Comparison of ENCODE assay signal across 19 cellular contexts in genomic region chr14:56461876-56462275, GRCh38.
DNase-seq lines count a peak whose midpoint lies in the region; ATAC-seq, FAIRE-seq and TF ChIP-seq lines count a peak whose summit lies in the region.
"Had no signal": no experiment of that assay in that cellular context is flagged by ENCODE, and none has a peak within 500 bp of the region (broad histone marks: within the 10 kb centered on the region; RNA-seq: fewer than 3 reads in every experiment).

No MANE protein-coding gene starts in this region.

- TF ChIP-seq EP300 in esophagus muscularis mucosa (IDR thresholded peaks at IDR 0.05) = no peak

- H3K36me3 Mint-ChIP-seq in brain (no peaks in the 10 kb centered on the region), neural progenitor cell (no peaks in the 10 kb centered on the region), WTC11 (no peaks in the 10 kb centered on the region)
- H3K36me3 Mint-ChIP-seq: CD4-positive, alpha-beta memory T cell had no signal

- no peaks in the 10 kb centered on the region for H4K20me1 ChIP-seq in neural progenitor cell (ENCODE audit: low read depth)

- no peaks in the 10 kb centered on the region for H3K79me2 ChIP-seq in neural progenitor cell (ENCODE audit: low read depth)

- TF ChIP-seq POLR2A in esophagus muscularis mucosa (IDR thresholded peaks at IDR 0.05; ENCODE audit: low read depth) = no peak

- peaks cover 33% of the 10 kb centered on the region for H3K4me1 Mint-ChIP-seq in brain
- peaks cover 13% of the 10 kb centered on the region for H3K4me1 Mint-ChIP-seq in neural progenitor cell
- H3K4me1 Mint-ChIP-seq in WTC11 = no peaks in the 10 kb centered on the region
- H3K4me1 Mint-ChIP-seq: CD4-positive, alpha-beta memory T cell had no signal

- peak overlapping the region; percentile 4 for H2AFZ ChIP-seq in neural progenitor cell (replicated peaks)

- H3K27ac Mint-ChIP-seq in brain = peak overlapping the region in 4 of 5 experiments; percentile 48 to 95 (median 90)
- H3K27ac Mint-ChIP-seq in neural progenitor cell = no peak overlapping the region
- no peak overlapping the region for H3K27ac Mint-ChIP-seq in WTC11
- H3K27ac Mint-ChIP-seq: CD4-positive, alpha-beta memory T cell; HFFc6 had no signal

- 62% methylated on average over 5 of the region's 5 CpGs for WGBS in esophagus muscularis mucosa

- peaks cover 4% of the 10 kb centered on the region for H3K27me3 Mint-ChIP-seq in brain
- H3K27me3 Mint-ChIP-seq in neural progenitor cell (ENCODE audit: insufficient read depth, low read depth) = no peaks in the 10 kb centered on the region
- peaks cover 3% of the 10 kb centered on the region; the same call in 1 of the 2 replicates for H3K27me3 Mint-ChIP-seq in WTC11 (ENCODE audit: low read depth)

- no peak overlapping the region for H3K27ac ChIP-seq in neural progenitor cell
- no peak overlapping the region for H3K27ac ChIP-seq in right atrium auricular region
- no peak overlapping the region for H3K27ac ChIP-seq in esophagus muscularis mucosa (replicated peaks in 1 of 4)

- no peaks in the 10 kb centered on the region for H3K36me3 ChIP-seq in neural progenitor cell
- H3K36me3 ChIP-seq in right atrium auricular region = no peaks in the 10 kb centered on the region
- no peaks in the 10 kb centered on the region for H3K36me3 ChIP-seq in esophagus muscularis mucosa
- H3K36me3 ChIP-seq: HAP-1 had no signal

- H3K4me1 ChIP-seq in neural progenitor cell = peaks cover 6% of the 10 kb centered on the region
- H3K4me1 ChIP-seq in right atrium auricular region = no peaks in the 10 kb centered on the region
- H3K4me1 ChIP-seq in esophagus muscularis mucosa = no peaks in the 10 kb centered on the region
- H3K4me1 ChIP-seq: Caco-2, HAP-1 had no signal

- POLR2A ChIA-PET in WTC11 (lab: Charles Lee) = no interaction called here

- FAIRE-seq in urothelium cell line (lab: Jason Lieb, UNC) = peak; percentile 5
- FAIRE-seq: GM12891, GM18507, H54 had no signal

- H3K4me3 Mint-ChIP-seq in brain (peak overlapping the region in 3 of 5 experiments; percentile 1 to 69 (median 24)), neural progenitor cell (no peak overlapping the region), WTC11 (no peak overlapping the region)
- H3K4me3 Mint-ChIP-seq: CD4-positive, alpha-beta memory T cell; HFFc6 had no signal

- intact Hi-C loops in esophagus muscularis mucosa (cut with DNase I) = no loop called here

- H3K27me3 ChIP-seq in neural progenitor cell (no peaks in the 10 kb centered on the region), right atrium auricular region (no peaks in the 10 kb centered on the region), esophagus muscularis mucosa (peaks cover 0 to 4% (median 0%) of the 10 kb centered on the region in 4 donors)

- CTCF ChIA-PET in WTC11 (lab: Charles Lee) = interaction anchor here (2.3 to 2.6 kb wide), 2 partner anchors 11 to 730 kb away, joined by 7 to 17 read pairs; no protein-coding TSS in a partner anchor

- no peak overlapping the region for H3K4me2 ChIP-seq in neural progenitor cell

- no peaks in the 10 kb centered on the region for H3K9me3 ChIP-seq in neural progenitor cell (ENCODE audit: low read depth)
- no peaks in the 10 kb centered on the region for H3K9me3 ChIP-seq in right atrium auricular region
- no peaks in the 10 kb centered on the region for H3K9me3 ChIP-seq in esophagus muscularis mucosa
- H3K9me3 ChIP-seq: Caco-2, HAP-1 had no signal

- H3K9ac ChIP-seq in neural progenitor cell = no peak overlapping the region

- DNase-seq in LHCN-M2 (ENCODE audit: low read depth) (peak; percentile 11), neural progenitor cell (ENCODE audit: low spot score) (no peak), urothelium cell line (ENCODE audit: low spot score) (no peak), right atrium auricular region (ENCODE audit: low spot score) (no peak), WTC11 (ENCODE audit: low spot score) (no peak), esophagus muscularis mucosa (ENCODE audit: extremely low spot score) (no peak)
- DNase-seq: C1 segment of cervical spinal cord; Caco-2; CD4-positive, alpha-beta memory T cell; DMS53; DMS79 treated with DMSO at 0.1 percent for 48 hours; GF-D8; GOT3; HFFc6 had no signal

- H3K4me3 ChIP-seq in neural progenitor cell = no peak overlapping the region
- H3K4me3 ChIP-seq in right atrium auricular region = no peak overlapping the region
- H3K4me3 ChIP-seq in esophagus muscularis mucosa = no peak overlapping the region
- H3K4me3 ChIP-seq: HAP-1 had no signal

- TF ChIP-seq CTCF in brain (conservative IDR thresholded peaks at IDR 0.05) (no peak), neural progenitor cell (IDR thresholded peaks at IDR 0.05) (no peak), right atrium auricular region (IDR thresholded peaks at IDR 0.05) (no peak), WTC11 (IDR thresholded peaks at IDR 0.05) (no peak), esophagus muscularis mucosa (IDR thresholded peaks at IDR 0.05) (no peak)

- ATAC-seq in WTC11 = no peak

- no peaks in the 10 kb centered on the region for H3F3A ChIP-seq in neural progenitor cell (ENCODE audit: low read depth)

- peaks cover 2 to 27% (median 20%) of the 10 kb centered on the region in 5 experiments for H3K9me3 Mint-ChIP-seq in brain
- peaks cover 7% of the 10 kb centered on the region for H3K9me3 Mint-ChIP-seq in neural progenitor cell
- H3K9me3 Mint-ChIP-seq in WTC11 = peaks cover 9% of the 10 kb centered on the region
- H3K9me3 Mint-ChIP-seq: HFFc6 had no signal

TF ChIP-seq in WTC11, 78 proteins besides CTCF, POLR2A, EP300 and RAD21:
- TF ChIP-seq ZNF532 (CRISPR knock-in tag; IDR thresholded peaks at IDR 0.05; ENCODE audit: borderline replicate concordance) (no peak), NR3C1 (CRISPR knock-in tag; conservative IDR thresholded peaks at IDR 0.05; ENCODE audit: low read depth) (no peak), TP53 (CRISPR knock-in tag; IDR thresholded peaks at IDR 0.05) (no peak), TCF7 (CRISPR knock-in tag; IDR thresholded peaks at IDR 0.05; ENCODE audit: low read depth) (no peak), ELF4 (CRISPR knock-in tag; IDR thresholded peaks at IDR 0.05; ENCODE audit: low read depth) (no peak), GRHL2 (CRISPR knock-in tag; IDR thresholded peaks at IDR 0.05; ENCODE audit: insufficient replicate concordance, severe bottlenecking) (no peak), ZNF121 (CRISPR knock-in tag; IDR thresholded peaks at IDR 0.05) (no peak)

Comparison
In these comparisons a context has a peak if more than half of its experiments do, and no peak if none do; other contexts are left out.
1. H3K27ac Mint-ChIP-seq: peak in brain (4 of 5); none in neural progenitor cell (single experiment) and WTC11 (single experiment).
2. H3K4me3 Mint-ChIP-seq: peak in brain (3 of 5); none in neural progenitor cell (single experiment) and WTC11 (single experiment).